In the genomic region with DNA sequence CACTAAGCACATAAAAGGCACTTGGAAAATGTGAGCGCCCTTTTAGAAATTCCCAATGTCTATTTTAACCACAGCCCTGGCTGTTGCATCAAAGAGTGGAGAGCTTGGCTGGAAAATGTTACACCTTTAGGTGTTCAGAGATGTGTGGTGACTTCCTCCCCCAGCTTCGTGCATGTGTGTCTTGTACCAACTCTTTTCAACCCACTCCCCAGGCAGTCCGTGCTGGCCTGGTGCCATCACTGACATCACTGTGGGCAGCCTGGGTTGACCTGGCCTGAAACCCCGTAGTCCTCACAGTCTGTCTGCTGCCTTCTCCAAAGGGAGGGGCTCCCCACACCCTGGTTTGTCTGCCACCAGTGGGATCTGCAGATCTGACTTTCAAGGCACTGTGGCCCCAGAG, we compare ENCODE assay signal across 14 cellular contexts.
DNase-seq lines count a peak whose midpoint lies in the region.
"Had no signal": no experiment of that assay in that cellular context is flagged by ENCODE, and none has a peak within 500 bp of the region (broad histone marks: within the 10 kb centered on the region; RNA-seq: fewer than 3 reads in every experiment).

No MANE protein-coding gene starts in this region.

- H3K27me3 Mint-ChIP-seq in activated naive CD8-positive, alpha-beta T cell treated with anti-CD3 and anti-CD28 coated beads for 36 hours: peaks cover 11% of the 10 kb centered on the region

- peak overlapping the region; percentile 72 for H3K27ac Mint-ChIP-seq in activated naive CD8-positive, alpha-beta T cell treated with anti-CD3 and anti-CD28 coated beads for 36 hours
- H3K27ac Mint-ChIP-seq: effector memory CD8-positive, alpha-beta T cell; nephron progenitor cell had no signal

- DNase-seq in stimulated activated CD4-positive, alpha-beta T cell treated with anti-CD3 and anti-CD28 coated beads, Interleukin-15, amount 100 ng/mL, for 24 hours: peak; percentile 75
- DNase-seq in stimulated activated CD4-positive, alpha-beta T cell treated with anti-CD3 and anti-CD28 coated beads, Interleukin-12 subunit alpha, Interleukin-12 subunit beta, amount 100 ng/mL, for 4 hours: no peak
- DNase-seq in activated naive CD8-positive, alpha-beta T cell treated with anti-CD3 and anti-CD28 coated beads for 36 hours: peak; percentile 77
- DNase-seq in occipital lobe (lab: John Stamatoyannopoulos, UW) (peak; percentile 15), foreskin melanocyte (no peak), NCI-H345 treated with DMSO at 0.1 percent for 48 hours (lab: John Stamatoyannopoulos, UW; ENCODE audit: unreplicated experiment) (no peak), NCI-H1694 (lab: John Stamatoyannopoulos, UW) (no peak)
- DNase-seq: amniotic stem cell; CD8-positive, alpha-beta memory T cell; effector memory CD8-positive, alpha-beta T cell; left colon; NCI-H510A treated with DMSO at 0.1 percent for 48 hours; nephron progenitor cell; WERI-Rb-1 had no signal

- no peak overlapping the region for H3K4me3 Mint-ChIP-seq in activated naive CD8-positive, alpha-beta T cell treated with anti-CD3 and anti-CD28 coated beads for 36 hours
- H3K4me3 Mint-ChIP-seq: CD8-positive, alpha-beta memory T cell; effector memory CD8-positive, alpha-beta T cell; nephron progenitor cell had no signal

- peaks cover 8% of the 10 kb centered on the region for H3K36me3 Mint-ChIP-seq in activated naive CD8-positive, alpha-beta T cell treated with anti-CD3 and anti-CD28 coated beads for 36 hours

- H3K4me1 Mint-ChIP-seq in activated naive CD8-positive, alpha-beta T cell treated with anti-CD3 and anti-CD28 coated beads for 36 hours: peaks cover 50% of the 10 kb centered on the region

- H3K9me3 Mint-ChIP-seq in activated naive CD8-positive, alpha-beta T cell treated with anti-CD3 and anti-CD28 coated beads for 36 hours: peaks cover 37% of the 10 kb centered on the region

Comparison
In these comparisons a context has a peak if more than half of its experiments do, and no peak if none do; other contexts are left out.
1. DNase-seq: peak in stimulated activated CD4-positive, alpha-beta T cell treated with anti-CD3 and anti-CD28 coated beads, Interleukin-15, amount 100 ng/mL, for 24 hours (single experiment), activated naive CD8-positive, alpha-beta T cell treated with anti-CD3 and anti-CD28 coated beads for 36 hours (single experiment) and occipital lobe (single experiment); none in stimulated activated CD4-positive, alpha-beta T cell treated with anti-CD3 and anti-CD28 coated beads, Interleukin-12 subunit alpha, Interleukin-12 subunit beta, amount 100 ng/mL, for 4 hours (single experiment), foreskin melanocyte (single experiment), NCI-H345 treated with DMSO at 0.1 percent for 48 hours (single experiment) and NCI-H1694 (single experiment).